15 cellular contexts compared by ENCODE assay signal in the genomic region with DNA sequence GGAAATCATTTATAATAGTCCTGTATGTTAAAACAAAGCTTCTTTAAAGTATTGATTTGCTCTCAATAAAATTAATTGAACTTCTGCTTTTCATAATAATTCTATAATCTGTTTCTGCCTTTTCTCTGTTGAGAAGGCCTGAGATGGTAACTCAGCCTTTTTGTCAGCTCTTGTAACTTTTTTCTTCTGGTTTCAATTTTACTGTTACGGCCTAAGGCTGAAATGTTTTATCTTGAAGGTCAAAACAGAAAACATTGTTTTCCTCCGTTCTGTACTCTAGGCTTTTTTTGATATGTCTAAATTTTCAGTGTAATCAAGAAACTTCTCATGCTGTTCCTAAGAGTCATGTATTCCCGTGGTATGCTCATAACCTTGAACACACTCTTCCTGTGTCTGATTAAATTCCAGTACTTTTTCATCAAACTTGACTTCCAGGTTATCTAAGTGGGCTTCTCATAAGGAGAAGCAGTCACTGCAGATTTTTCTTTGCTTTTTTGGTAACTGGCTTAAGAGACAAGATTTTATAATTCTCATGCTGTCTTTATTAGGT. TPM values are rescaled to one million over a fixed set of nuclear protein-coding genes. Genes with fewer than 3 reads are reported as not detected.
DNase-seq lines count a peak whose midpoint lies in the region; ATAC-seq and TF ChIP-seq lines count a peak whose summit lies in the region.
"Had no signal": no experiment of that assay in that cellular context is flagged by ENCODE, and none has a peak within 500 bp of the region (broad histone marks: within the 10 kb centered on the region; RNA-seq: fewer than 3 reads in every experiment).

No MANE protein-coding gene starts in this region.

- H3K9me3 Mint-ChIP-seq in activated naive CD8-positive, alpha-beta T cell treated with anti-CD3 and anti-CD28 coated beads for 36 hours: no peaks in the 10 kb centered on the region

- TF ChIP-seq CTCF in GM13976 (IDR thresholded peaks at IDR 0.05; ENCODE audit: borderline replicate concordance, control extremely low read depth, extremely low read depth, insufficient read depth, missing control alignments) (no peak), choroid plexus epithelial cell (conservative IDR thresholded peaks at IDR 0.05; ENCODE audit: low read depth, low read length) (no peak), spleen (IDR thresholded peaks at IDR 0.05 in 8 of 11, conservative IDR thresholded peaks at IDR 0.05 in 3 of 11) (no peak)

- H3K36me3 Mint-ChIP-seq in activated naive CD8-positive, alpha-beta T cell treated with anti-CD3 and anti-CD28 coated beads for 36 hours: no peaks in the 10 kb centered on the region

- H3K27me3 Mint-ChIP-seq in activated naive CD8-positive, alpha-beta T cell treated with anti-CD3 and anti-CD28 coated beads for 36 hours: no peaks in the 10 kb centered on the region

- peak overlapping the region in 7 of 8 donors; percentile 17 to 63 (median 44) for H3K27ac ChIP-seq in spleen
- H3K27ac ChIP-seq: C4-2B, GM23248 had no signal

- H3K27me3 ChIP-seq in spleen (replicated peaks in 1 of 7): no peaks in the 10 kb centered on the region

- H3K27ac Mint-ChIP-seq in activated naive CD8-positive, alpha-beta T cell treated with anti-CD3 and anti-CD28 coated beads for 36 hours: no peak overlapping the region

- H3K4me1 Mint-ChIP-seq in activated naive CD8-positive, alpha-beta T cell treated with anti-CD3 and anti-CD28 coated beads for 36 hours: no peaks in the 10 kb centered on the region

- WGBS in spleen, 5 donors: 43 to 68% (median 64%) methylated on average over 3 of the region's 3 CpGs

- no peaks in the 10 kb centered on the region for H3K9me3 ChIP-seq in spleen

- peak; percentile 43 for ATAC-seq in HG03442 (IDR thresholded peaks at IDR 0.05; ENCODE audit: unreplicated experiment)
- ATAC-seq in HG03354 (IDR thresholded peaks at IDR 0.05; ENCODE audit: poor library complexity, severe bottlenecking, unreplicated experiment): no peak

- no peaks in the 10 kb centered on the region for H3K36me3 ChIP-seq in spleen

- in situ Hi-C loops in GM13976 (cut with MboI; ENCODE audit: low sequenced_read_pairs, unreplicated experiment): no loop called here

- peak; percentile 66 for DNase-seq in GM13976 (ENCODE audit: low spot score)
- peak; percentile 28 for DNase-seq in choroid plexus epithelial cell (ENCODE audit: low read depth)
- no peak for DNase-seq in spleen
- no peak for DNase-seq in SHP77 treated with DMSO at 0.1 percent for 48 hours (lab: John Stamatoyannopoulos, UW)
- DNase-seq in activated naive CD8-positive, alpha-beta T cell treated with anti-CD3 and anti-CD28 coated beads for 36 hours: no peak
- DNase-seq: GF-D8, GM23248, HCEC 1CT, KG1, NCI-H1436, NCI-H2081, NCI-H510A had no signal

- TF ChIP-seq POLR2A in spleen (IDR thresholded peaks at IDR 0.05): no peak

- H3K4me1 ChIP-seq in spleen: peaks cover 0 to 12% (median 4%) of the 10 kb centered on the region in 6 donors

- intact Hi-C loops in spleen (cut with DNase I; ENCODE audit: low total_unique reads): no loop called here

- H3K4me3 ChIP-seq in choroid plexus epithelial cell (ENCODE audit: low read depth, low read length) (no peak overlapping the region), spleen (no peak overlapping the region)
- H3K4me3 ChIP-seq: GM23248 had no signal

- no peak overlapping the region for H3K4me3 Mint-ChIP-seq in activated naive CD8-positive, alpha-beta T cell treated with anti-CD3 and anti-CD28 coated beads for 36 hours

RNA-seq across cellular contexts. Expression of a gene that starts 7.6 kb away (rescaled TPM):
- total RNA-seq in spleen: 10 to 100 TPM; 27.1 to 35.5 (median 34.0) TPM
- polyA plus RNA-seq in spleen: 10 to 100 TPM; 25.1 to 40.9 (median 35.8) TPM
- total RNA-seq in activated naive CD8-positive, alpha-beta T cell treated with anti-CD3 and anti-CD28 coated beads for 36 hours: 10 to 100 TPM; 20.8 to 21.1 TPM

RNA-seq across cellular contexts. Expression of a gene that starts 46.2 kb away (rescaled TPM):
- 10 to 100 TPM; 46.9 to 96.4 (median 61.1) TPM for total RNA-seq in spleen
- 10 to 100 TPM; 19.1 to 49.0 (median 39.6) TPM for polyA plus RNA-seq in spleen
- 10 to 100 TPM; 10.7 to 10.9 TPM for total RNA-seq in activated naive CD8-positive, alpha-beta T cell treated with anti-CD3 and anti-CD28 coated beads for 36 hours

Comparison
In these comparisons a context has a peak if more than half of its experiments do, and no peak if none do; other contexts are left out.
1. DNase-seq: peak in GM13976 (single experiment) and choroid plexus epithelial cell (single experiment); none in spleen (single experiment), SHP77 treated with DMSO at 0.1 percent for 48 hours (single experiment) and activated naive CD8-positive, alpha-beta T cell treated with anti-CD3 and anti-CD28 coated beads for 36 hours (single experiment).
2. RNA of a gene that starts 46.2 kb away (total RNA-seq): 46.9 to 96.4 TPM in spleen; 10.7 to 10.9 TPM in activated naive CD8-positive, alpha-beta T cell treated with anti-CD3 and anti-CD28 coated beads for 36 hours; every median in the first group is over 4 times any median in the second.